1 cellular context compared by ENCODE assay signal in the genomic region with DNA sequence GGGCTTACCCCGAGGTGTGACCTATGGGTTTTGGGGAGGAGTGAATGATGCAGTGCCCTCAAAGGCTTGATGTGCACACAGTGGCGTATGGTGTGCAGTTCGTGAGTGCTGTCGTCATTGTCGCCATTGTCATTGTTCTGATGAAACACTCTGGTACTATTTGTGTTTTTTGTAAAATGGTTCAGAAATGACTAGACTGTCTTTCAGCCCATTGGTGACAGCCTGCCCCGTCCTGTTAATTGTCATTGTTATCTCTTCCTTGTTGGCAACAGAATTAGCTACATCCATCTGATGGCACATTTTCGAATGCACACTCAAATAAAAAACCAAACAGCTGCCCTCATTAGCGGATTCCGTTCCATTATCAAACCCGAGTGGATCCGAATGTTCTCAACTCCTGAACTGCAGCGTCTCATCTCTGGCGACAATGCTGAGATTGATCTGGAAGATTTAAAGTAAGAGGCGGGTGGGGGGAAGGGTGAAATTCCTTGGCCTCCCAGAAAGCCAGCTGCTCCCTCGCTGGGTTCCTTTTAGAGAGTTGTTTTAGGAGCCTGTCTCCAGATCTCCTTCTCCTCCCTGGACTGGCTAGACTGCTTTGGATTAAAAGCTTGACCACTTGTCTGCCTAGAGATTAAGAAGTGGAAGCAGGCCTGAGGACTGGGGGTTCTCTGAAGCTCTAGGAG.
A peak's percentile ranks its signal among the peaks of the same experiment; 100 is the strongest.
TF ChIP-seq lines count a peak whose summit lies in the region.

No MANE protein-coding gene starts in this region.

TF ChIP-seq in H1, 55 proteins besides CTCF, POLR2A, EP300 and RAD21:
- TF ChIP-seq TEAD4 (IDR thresholded peaks at IDR 0.05; ENCODE audit: low read depth, low read length) = 0 out of 2 replicates have a peak, but pooled peaks have one; percentile 21
- no peak for TF ChIP-seq POU5F1 (IDR thresholded peaks at IDR 0.05; ENCODE audit: low read depth, low read length)
TF ChIP-seq in H1: peak in this region for 1.
